ENCODE assay signal across 2 cellular contexts in genomic region chr1:170122366-170122765, GRCh38.
TF ChIP-seq lines count a peak whose summit lies in the region.

No MANE protein-coding gene starts in this region.

TF ChIP-seq in HepG2, 621 proteins besides CTCF, POLR2A, EP300 and RAD21:
- TF ChIP-seq ZBTB40 (IDR thresholded peaks at IDR 0.05): peak; percentile 69
- no peak for TF ChIP-seq ZBTB40 (CRISPR knock-in tag; IDR thresholded peaks at IDR 0.05)
- TF ChIP-seq ATF7-NPFF (CRISPR knock-in tag; IDR thresholded peaks at IDR 0.05; ENCODE audit: low read depth): no peak
- no peak for TF ChIP-seq MAX (IDR thresholded peaks at IDR 0.05)

TF ChIP-seq in K562, 482 proteins besides CTCF, POLR2A, EP300 and RAD21:
- TF ChIP-seq ZBTB17 (CRISPR knock-in tag; IDR thresholded peaks at IDR 0.05) (no peak), ASH1L (IDR thresholded peaks at IDR 0.05; ENCODE audit: borderline replicate concordance, low read depth, partially characterized antibody) (no peak), HNRNPH1 (optimal IDR thresholded peaks at IDR 0.05; ENCODE audit: low read depth, low read length) (no peak), ZBTB40 (IDR thresholded peaks at IDR 0.05) (peak; percentile 56), ZBTB40 (CRISPR knock-in tag; IDR thresholded peaks at IDR 0.05) (no peak)
